Comparison of ENCODE assay signal across 12 cellular contexts in the genomic region with DNA sequence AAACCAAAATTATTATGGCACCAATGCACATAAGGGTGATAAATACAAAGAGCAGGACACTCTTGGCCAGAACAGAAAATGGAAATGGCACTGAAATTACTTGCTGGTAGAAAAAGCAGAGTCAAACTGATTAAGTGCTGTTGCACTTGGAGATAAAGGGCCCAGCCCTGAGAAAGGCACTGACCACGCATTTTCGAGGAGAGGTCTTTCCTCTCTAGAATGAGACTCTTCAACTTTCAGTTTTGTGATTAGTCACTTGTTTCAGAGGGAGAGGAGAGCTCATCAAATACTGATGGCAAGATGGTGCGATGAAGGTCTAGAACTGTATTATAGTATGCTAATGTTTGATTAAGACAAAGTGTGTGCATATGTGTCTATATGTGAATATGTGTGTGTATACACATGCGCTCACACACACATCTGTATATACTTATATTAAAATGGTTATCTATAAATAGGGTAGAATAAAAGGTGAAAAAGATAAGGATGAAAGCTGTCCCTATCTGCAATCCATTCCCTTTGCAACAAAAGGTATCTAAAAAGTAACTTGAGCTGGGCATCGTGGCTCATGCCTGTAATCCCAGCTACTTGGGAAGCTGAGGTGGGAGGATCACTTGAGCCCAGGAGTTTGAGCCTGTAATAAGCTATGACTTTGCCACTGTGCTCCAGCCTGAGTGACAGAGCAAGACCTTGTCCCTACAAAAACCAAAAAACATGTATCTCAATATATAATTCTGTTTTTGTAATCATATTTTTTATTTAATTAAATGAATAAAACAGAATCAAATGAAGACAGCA.
DNase-seq lines count a peak whose midpoint lies in the region; ATAC-seq, FAIRE-seq and TF ChIP-seq lines count a peak whose summit lies in the region.
"Had no signal": no experiment of that assay in that cellular context is flagged by ENCODE, and none has a peak within 500 bp of the region (broad histone marks: within the 10 kb centered on the region; RNA-seq: fewer than 3 reads in every experiment).

No MANE protein-coding gene starts in this region.

- H3K4me1 Mint-ChIP-seq in stimulated activated naive B cell treated with anti-CD40 and anti-IgM and Interleukin-4, amounts not matched to agents 10 μg/mL and 1 μg/mL and 100 μg/mL, for 72 hours = no peaks in the 10 kb centered on the region

- peaks cover 0 to 7% of the 10 kb centered on the region in 2 donors for H3K36me3 Mint-ChIP-seq in stimulated activated naive B cell treated with anti-CD40 and anti-IgM and Interleukin-4, amounts not matched to agents 10 μg/mL and 1 μg/mL and 100 μg/mL, for 72 hours
- H3K36me3 Mint-ChIP-seq: CD4-positive, alpha-beta memory T cell had no signal

- DNase-seq in stimulated activated naive B cell treated with anti-CD40 and anti-IgM and Interleukin-4, amounts not matched to agents 10 μg/mL and 1 μg/mL and 100 μg/mL, for 72 hours = no peak
- no peak for DNase-seq in NCI-H128 (lab: John Stamatoyannopoulos, UW; ENCODE audit: unreplicated experiment)
- no peak for DNase-seq in H54 (ENCODE audit: insufficient read length, low spot score)
- DNase-seq: CD4-positive, alpha-beta memory T cell; cerebellar nuclear complex; foreskin fibroblast; uterus had no signal

- no peak for FAIRE-seq in H54 (lab: Jason Lieb, UNC)

- TF ChIP-seq POLR2A in GM18505 (IDR thresholded peaks at IDR 0.05; ENCODE audit: borderline replicate concordance, extremely low read depth, insufficient read depth, insufficient read length) (no peak), H54 (IDR thresholded peaks at IDR 0.05; ENCODE audit: low read depth, low read length) (no peak)

- no peak overlapping the region for H3K27ac Mint-ChIP-seq in stimulated activated naive B cell treated with anti-CD40 and anti-IgM and Interleukin-4, amounts not matched to agents 10 μg/mL and 1 μg/mL and 100 μg/mL, for 72 hours
- H3K27ac Mint-ChIP-seq: CD4-positive, alpha-beta memory T cell had no signal

- peaks cover 16 to 20% of the 10 kb centered on the region in 2 donors for H3K27me3 Mint-ChIP-seq in stimulated activated naive B cell treated with anti-CD40 and anti-IgM and Interleukin-4, amounts not matched to agents 10 μg/mL and 1 μg/mL and 100 μg/mL, for 72 hours

- no peak overlapping the region for H3K4me3 Mint-ChIP-seq in stimulated activated naive B cell treated with anti-CD40 and anti-IgM and Interleukin-4, amounts not matched to agents 10 μg/mL and 1 μg/mL and 100 μg/mL, for 72 hours
- H3K4me3 Mint-ChIP-seq: CD4-positive, alpha-beta memory T cell had no signal

- peaks cover 7% of the 10 kb centered on the region in 2 donors for H3K9me3 Mint-ChIP-seq in stimulated activated naive B cell treated with anti-CD40 and anti-IgM and Interleukin-4, amounts not matched to agents 10 μg/mL and 1 μg/mL and 100 μg/mL, for 72 hours

- peak; percentile 80 for ATAC-seq in GM18505 (IDR thresholded peaks at IDR 0.05; ENCODE audit: unreplicated experiment)
- peak; percentile 90 for ATAC-seq in GM19438 (IDR thresholded peaks at IDR 0.05; ENCODE audit: low read depth, unreplicated experiment)
- ATAC-seq in HG02798 (IDR thresholded peaks at IDR 0.05; ENCODE audit: poor library complexity, unreplicated experiment) = peak; percentile 89
- peak; percentile 95 for ATAC-seq in HG03558 (IDR thresholded peaks at IDR 0.05; ENCODE audit: extremely low read depth, unreplicated experiment)
- no peak for ATAC-seq in GM19397 (IDR thresholded peaks at IDR 0.05; ENCODE audit: unreplicated experiment)
- no peak for ATAC-seq in stimulated activated naive B cell treated with anti-CD40 and anti-IgM and Interleukin-4, amounts not matched to agents 10 μg/mL and 1 μg/mL and 100 μg/mL, for 72 hours (replicated peaks)

Comparison
In these comparisons a context has a peak if more than half of its experiments do, and no peak if none do; other contexts are left out.
1. ATAC-seq: peak in GM18505 (single experiment), GM19438 (single experiment), HG02798 (single experiment) and HG03558 (single experiment); none in GM19397 (single experiment) and stimulated activated naive B cell treated with anti-CD40 and anti-IgM and Interleukin-4, amounts not matched to agents 10 μg/mL and 1 μg/mL and 100 μg/mL, for 72 hours (0 of 2).